1 cellular context compared by ENCODE assay signal in the genomic region with DNA sequence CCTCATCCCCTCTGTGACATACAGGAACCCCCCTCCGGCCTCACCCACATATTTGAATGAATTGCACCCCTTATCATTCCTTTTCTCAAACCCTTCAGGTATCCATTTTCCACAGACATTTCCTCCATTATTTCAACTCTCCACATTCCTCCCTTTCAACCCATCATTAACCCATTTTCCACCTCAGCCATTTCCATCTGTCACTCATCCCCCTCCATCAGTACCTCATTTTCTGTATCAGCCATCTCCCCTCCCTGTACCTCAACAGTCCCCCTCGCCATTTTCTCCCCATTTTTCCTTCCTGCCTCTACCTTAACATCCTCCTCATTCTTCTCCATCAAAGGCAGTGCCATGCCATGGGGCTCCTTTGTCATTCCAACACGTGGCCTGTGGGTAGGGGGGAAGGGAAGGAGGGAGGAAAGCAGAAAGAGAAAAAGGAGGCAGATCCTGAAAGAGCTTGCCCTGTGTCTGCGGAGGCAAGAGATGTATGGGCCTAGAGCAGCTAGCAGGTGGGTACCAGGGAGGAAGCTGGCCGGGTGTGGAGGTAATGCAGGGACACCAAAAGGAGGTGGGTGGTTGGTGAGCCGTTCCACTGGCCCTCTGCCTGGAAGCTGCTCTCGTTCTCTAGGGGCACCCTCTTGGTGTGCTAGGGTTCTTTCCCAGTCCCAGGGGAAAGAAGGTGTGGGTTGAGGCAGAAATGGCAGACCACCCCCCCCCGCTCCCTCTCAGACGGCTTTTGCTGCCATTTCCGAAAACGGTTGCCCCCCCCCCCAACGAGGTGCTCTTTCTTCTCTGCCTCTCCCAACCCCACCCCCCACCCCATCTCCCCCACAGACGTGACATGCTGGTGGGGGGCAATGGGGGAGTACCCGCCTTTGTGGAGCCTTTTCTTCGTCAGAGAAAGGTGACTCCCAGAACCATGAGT.
TF ChIP-seq lines count a peak whose summit lies in the region.

No MANE protein-coding gene starts in this region.

TF ChIP-seq in HepG2, 621 proteins besides CTCF, POLR2A, EP300 and RAD21:
- no peak for TF ChIP-seq ZNF138 (CRISPR knock-in tag; IDR thresholded peaks at IDR 0.05; ENCODE audit: low read depth)
- no peak for TF ChIP-seq RXRA (CRISPR knock-in tag; IDR thresholded peaks at IDR 0.05)
- no peak for TF ChIP-seq U2AF2 (IDR thresholded peaks at IDR 0.05; ENCODE audit: low read depth, low read length)
- TF ChIP-seq HNF4G (IDR thresholded peaks at IDR 0.05; ENCODE audit: borderline replicate concordance, low read depth, low read length): no peak
- TF ChIP-seq HNF4G (CRISPR knock-in tag; IDR thresholded peaks at IDR 0.05; ENCODE audit: borderline replicate concordance, low read depth): no peak
- TF ChIP-seq BRF2 (CRISPR knock-in tag; IDR thresholded peaks at IDR 0.05): no peak
- no peak for TF ChIP-seq SIN3B (IDR thresholded peaks at IDR 0.05; ENCODE audit: low read length)
- TF ChIP-seq HMG20B (CRISPR knock-in tag; conservative IDR thresholded peaks at IDR 0.05): no peak
- TF ChIP-seq ZEB1 (IDR thresholded peaks at IDR 0.05; ENCODE audit: insufficient replicate concordance, low read depth): no peak
- no peak for TF ChIP-seq ZNF160 (CRISPR knock-in tag; IDR thresholded peaks at IDR 0.05)
- no peak for TF ChIP-seq HOXA3 (CRISPR knock-in tag; IDR thresholded peaks at IDR 0.05)
- no peak for TF ChIP-seq IKZF4 (CRISPR knock-in tag; IDR thresholded peaks at IDR 0.05; ENCODE audit: borderline replicate concordance, low read depth, not compliant biosample characterization)
- no peak for TF ChIP-seq ETV6 (CRISPR knock-in tag; conservative IDR thresholded peaks at IDR 0.05)
- TF ChIP-seq STAT5B (CRISPR knock-in tag; IDR thresholded peaks at IDR 0.05): no peak
- TF ChIP-seq NFYC (CRISPR knock-in tag; IDR thresholded peaks at IDR 0.05): no peak
